In genomic region chr1:52365091-52365745, GRCh38 we compare ENCODE assay signal across 9 cellular contexts. TPM values are rescaled to one million over a fixed set of nuclear protein-coding genes. Genes with fewer than 3 reads are reported as not detected.
DNase-seq lines count a peak whose midpoint lies in the region; ATAC-seq, FAIRE-seq and TF ChIP-seq lines count a peak whose summit lies in the region.
"Had no signal": no experiment of that assay in that cellular context is flagged by ENCODE, and none has a peak within 500 bp of the region (broad histone marks: within the 10 kb centered on the region; RNA-seq: fewer than 3 reads in every experiment).

No MANE protein-coding gene starts in this region.

- H3K9me3 Mint-ChIP-seq in WTC11 = no peaks in the 10 kb centered on the region

- TF ChIP-seq CTCF in WTC11 (IDR thresholded peaks at IDR 0.05) (no peak), esophagus squamous epithelium (IDR thresholded peaks at IDR 0.05) (no peak)

- WGBS in esophagus squamous epithelium, 2 donors = 5 to 10% methylated on average over 18 to 20 of the region's 22 CpGs

- H3K27me3 ChIP-seq in esophagus squamous epithelium = no peaks in the 10 kb centered on the region

- no peaks in the 10 kb centered on the region; the same call in 1 of the 2 replicates for H3K27me3 Mint-ChIP-seq in WTC11 (ENCODE audit: low read depth)

- intact Hi-C loops in esophagus squamous epithelium (cut with DNase I) = no loop called here

- H3K4me3 ChIP-seq in esophagus squamous epithelium = peak overlapping the region; percentile 81 to 98 (median 86)

- peak in 1 of 4 donors; percentile 10 for TF ChIP-seq POLR2A in esophagus squamous epithelium (IDR thresholded peaks at IDR 0.05)

- no peaks in the 10 kb centered on the region for H3K9me3 ChIP-seq in esophagus squamous epithelium

- H3K4me1 ChIP-seq in esophagus squamous epithelium = peaks cover 21 to 51% (median 25%) of the 10 kb centered on the region in 3 donors

- CTCF ChIA-PET in WTC11 (lab: Charles Lee) = interaction anchor here (1.3 to 1.8 kb wide), 2 partner anchors 14 to 17 kb away, joined by 7 to 10 read pairs; no protein-coding TSS in a partner anchor

- H3K4me3 Mint-ChIP-seq in WTC11 = peak overlapping the region; percentile 91

- peaks cover 22 to 41% (median 27%) of the 10 kb centered on the region in 3 donors for H3K36me3 ChIP-seq in esophagus squamous epithelium

- peak; percentile 34 for DNase-seq in NCI-H2196 (lab: John Stamatoyannopoulos, UW; ENCODE audit: unreplicated experiment)
- no peak for DNase-seq in NCI-H2196 treated with DMSO at 0.1 percent for 48 hours (lab: John Stamatoyannopoulos, UW; ENCODE audit: unreplicated experiment)
- peak; percentile 72 for DNase-seq in HTR-8/SVneo (ENCODE audit: insufficient read length, low spot score)
- DNase-seq in WTC11 (ENCODE audit: low spot score) = peak; percentile 26
- DNase-seq in esophagus squamous epithelium (lab: John Stamatoyannopoulos, UW) = no peak
- peak; percentile 79 for DNase-seq in myocyte (ENCODE audit: low read depth)
- peak; percentile 72 for DNase-seq in urothelium cell line (ENCODE audit: low spot score)
- no peak for DNase-seq in NCI-H187 (lab: John Stamatoyannopoulos, UW)

- peak overlapping the region; percentile 89 for H3K27ac Mint-ChIP-seq in WTC11

- ATAC-seq in WTC11 = no peak

- FAIRE-seq in HTR-8/SVneo (lab: Jason Lieb, UNC) (peak; percentile 44), urothelium cell line (lab: Jason Lieb, UNC) (no peak)
- FAIRE-seq: islet of Langerhans had no signal

- H3K4me1 Mint-ChIP-seq in WTC11 = peaks cover 25% of the 10 kb centered on the region

- POLR2A ChIA-PET in WTC11 (lab: Charles Lee) = interaction anchor here (1.1 to 2.4 kb wide), 2 partner anchors 14 to 39 kb away, joined by 7 to 10 read pairs; partner anchors contain the start of genes ORC1 and PRPF38A

- peak overlapping the region; percentile 95 to 100 (median 97) for H3K27ac ChIP-seq in esophagus squamous epithelium

- peaks cover 29% of the 10 kb centered on the region for H3K36me3 Mint-ChIP-seq in WTC11

TF ChIP-seq in WTC11, 78 proteins besides CTCF, POLR2A, EP300 and RAD21:
- TF ChIP-seq, protein P1, sequence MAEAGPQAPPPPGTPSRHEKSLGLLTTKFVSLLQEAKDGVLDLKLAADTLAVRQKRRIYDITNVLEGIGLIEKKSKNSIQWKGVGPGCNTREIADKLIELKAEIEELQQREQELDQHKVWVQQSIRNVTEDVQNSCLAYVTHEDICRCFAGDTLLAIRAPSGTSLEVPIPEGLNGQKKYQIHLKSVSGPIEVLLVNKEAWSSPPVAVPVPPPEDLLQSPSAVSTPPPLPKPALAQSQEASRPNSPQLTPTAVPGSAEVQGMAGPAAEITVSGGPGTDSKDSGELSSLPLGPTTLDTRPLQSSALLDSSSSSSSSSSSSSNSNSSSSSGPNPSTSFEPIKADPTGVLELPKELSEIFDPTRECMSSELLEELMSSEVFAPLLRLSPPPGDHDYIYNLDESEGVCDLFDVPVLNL (CRISPR knock-in tag; IDR thresholded peaks at IDR 0.05; ENCODE audit: borderline replicate concordance, low read depth) = no peak
- TF ChIP-seq GABPB1 (CRISPR knock-in tag; IDR thresholded peaks at IDR 0.05) (0 out of 2 replicates have a peak, but pooled peaks have one; percentile 8), MYBL2 (CRISPR knock-in tag; IDR thresholded peaks at IDR 0.05) (no peak), ZNF532 (CRISPR knock-in tag; IDR thresholded peaks at IDR 0.05; ENCODE audit: borderline replicate concordance) (no peak)

RNA-seq across cellular contexts. Expression of gene CC2D1B, which starts 0.8 kb away (rescaled TPM):
- 12.8 to 22.6 TPM (median 14.9 TPM) in 3 replicates for total RNA-seq in WTC11 (2021)
- total RNA-seq in esophagus squamous epithelium = 10 to 100 TPM; 16.9 to 21.2 (median 18.3) TPM
- 29.9 and 37.4 TPM in 2 replicates for total RNA-seq in myocyte
- 30.3 TPM for polyA plus RNA-seq in myocyte (2012)

RNA-seq across cellular contexts. Expression of gene ORC1, which starts 39.0 kb away (rescaled TPM):
- total RNA-seq in WTC11 (2021) (33.6 to 45.2 TPM (median 34.0 TPM) in 3 replicates), esophagus squamous epithelium (10 to 100 TPM in 1 of 4 donors, 1 to 10 TPM in 3; 1.7 to 10.3 (median 4.3) TPM), myocyte (0.11 and 0.42 TPM in 2 replicates)
- 0.14 TPM for polyA plus RNA-seq in myocyte (2012)

RNA-seq across cellular contexts. Expression of gene PRPF38A, which starts 39.2 kb away (rescaled TPM):
- total RNA-seq in WTC11 (2021) = 59.6 to 62.4 TPM (median 59.7 TPM) in 3 replicates
- 10 to 100 TPM in 3 of 4 donors, 1 to 10 TPM in 1; 9.6 to 18.1 (median 14.6) TPM for total RNA-seq in esophagus squamous epithelium
- total RNA-seq in myocyte = 11.2 TPM in 2 replicates
- 14.3 TPM for polyA plus RNA-seq in myocyte (2012)

Comparison
In these comparisons a context has a peak if more than half of its experiments do, and no peak if none do; other contexts are left out.
1. DNase-seq: peak in NCI-H2196 (single experiment), HTR-8/SVneo (single experiment), WTC11 (single experiment), myocyte (single experiment) and urothelium cell line (single experiment); none in NCI-H2196 treated with DMSO at 0.1 percent for 48 hours (single experiment), esophagus squamous epithelium (single experiment) and NCI-H187 (0 of 2).